24 cellular contexts compared by ENCODE assay signal in the genomic region with DNA sequence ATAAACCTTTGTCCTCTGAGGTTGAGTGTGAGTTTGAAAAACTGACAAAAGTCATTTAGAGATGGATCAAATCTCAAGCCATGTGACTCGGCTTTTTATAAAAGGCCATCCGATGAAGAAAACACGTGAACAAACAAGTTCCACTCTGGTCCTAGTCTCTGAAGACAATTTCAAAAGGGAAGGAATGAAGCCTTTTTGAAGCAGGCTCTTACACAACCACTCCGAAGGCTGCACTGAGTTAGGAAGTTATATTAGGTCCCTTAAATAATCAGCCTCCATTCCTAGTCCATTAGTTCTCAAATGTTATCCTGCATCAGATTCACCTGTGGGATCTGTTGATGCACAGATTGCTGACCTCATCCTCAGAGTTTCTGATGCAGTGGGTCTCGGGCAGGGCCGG.
A peak's percentile ranks its signal among the peaks of the same experiment; 100 is the strongest.
DNase-seq lines count a peak whose midpoint lies in the region; ATAC-seq, FAIRE-seq and TF ChIP-seq lines count a peak whose summit lies in the region.
"Had no signal": no experiment of that assay in that cellular context is flagged by ENCODE, and none has a peak within 500 bp of the region (broad histone marks: within the 10 kb centered on the region; RNA-seq: fewer than 3 reads in every experiment).

No MANE protein-coding gene starts in this region.

- H3K14ac ChIP-seq in IMR-90 (replicated peaks; ENCODE audit: low read depth, low read length) (no peak overlapping the region), H1 (ENCODE audit: insufficient read length) (no peak overlapping the region)

- TF ChIP-seq CTCF in IMR-90 (conservative IDR thresholded peaks at IDR 0.05; ENCODE audit: low read depth, low read length) (no peak), H1 (IDR thresholded peaks at IDR 0.05; ENCODE audit: control extremely low read depth in 1 of 3, insufficient read depth in 1 of 3, low read depth in 1 of 3, low read length in 3 of 3) (no peak)

- no CpG with 5 or more reads among the region's 6 CpGs for WGBS in IMR-90 (ENCODE audit: extremely low coverage in 2 of 2, insufficient read length in 1 of 2), 2 experiments
- WGBS in H1 (ENCODE audit: extremely low coverage in 1 of 2, insufficient coverage in 1 of 2, insufficient read length in 1 of 2, insufficient replicate concordance in 2 of 2, low coverage in 1 of 2, low lambda C conversion rate in 2 of 2, missing lambda C conversion rate in 1 of 2), 2 experiments: 82% methylated on average over 6 of the region's 6 CpGs; no CpG with 5 or more reads in 1 of the 2 experiments

- intact Hi-C loops in IMR-90 (cut with micrococcal nuclease): no loop called here

- dilution Hi-C loops in IMR-90 (cut with HindIII; ENCODE audit: low sequenced_read_pairs, unreplicated experiment): no loop called here

- H2BK20ac ChIP-seq in IMR-90 (ENCODE audit: low read depth, low read length) (0 out of 2 replicates have a peak overlapping the region, but pooled peaks have one; percentile 9), H1 (ENCODE audit: low read length) (no peak overlapping the region)

- no peaks in the 10 kb centered on the region for H3K27me3 ChIP-seq in IMR-90 (ENCODE audit: control insufficient read depth, insufficient read depth, low read length)
- H3K27me3 ChIP-seq in H1 (replicated peaks in 1 of 4; ENCODE audit: control insufficient read depth in 3 of 4, extremely low read depth in 1 of 4, insufficient read depth in 3 of 4, low read length in 3 of 4): no peaks in the 10 kb centered on the region
- H3K27me3 ChIP-seq: BE2C; BLaER1 treated with 17β-estradiol and CSF1 and Interleukin-3, amounts not matched to agents 10 nM and 100 nM had no signal

- no peak overlapping the region for H3K4me3 ChIP-seq in IMR-90 (ENCODE audit: insufficient read depth, low read depth, low read length)
- H3K4me3 ChIP-seq in H1 (ENCODE audit: extremely low read depth in 1 of 4, insufficient read depth in 2 of 4, low read depth in 3 of 4, low read length in 4 of 4): no peak overlapping the region
- H3K4me3 ChIP-seq: A549; BLaER1 treated with 17β-estradiol and CSF1 and Interleukin-3, amounts not matched to agents 10 nM and 100 nM; GM12878; GM23248; HAP-1 had no signal

- H3K23me2 ChIP-seq in H1 (ENCODE audit: low read depth, low read length): no peaks in the 10 kb centered on the region

- in situ Hi-C loops in IMR-90 (cut with MboI; ENCODE audit: low sequenced_read_pairs): no loop called here

- H3K9me1 ChIP-seq in IMR-90 (ENCODE audit: insufficient read depth, low read length): peaks cover 15% of the 10 kb centered on the region

- H4K8ac ChIP-seq in IMR-90 (ENCODE audit: low read depth in 2 of 2, low read length in 2 of 2): no peak overlapping the region; a peak in 1 of 4 replicates
- H4K8ac ChIP-seq in H1 (ENCODE audit: extremely low read depth, insufficient read depth, low read length): no peak overlapping the region

- no peak for TF ChIP-seq EP300 in H1 (IDR thresholded peaks at IDR 0.05; ENCODE audit: borderline replicate concordance in 1 of 2, low read depth in 2 of 2, low read length in 2 of 2)

- H3K23ac ChIP-seq in IMR-90 (ENCODE audit: low read depth, low read length) (no peak overlapping the region), H1 (ENCODE audit: insufficient read length) (no peak overlapping the region)

- TF ChIP-seq RAD21 in IMR-90 (IDR thresholded peaks at IDR 0.05; ENCODE audit: low read length) (no peak), H1 (IDR thresholded peaks at IDR 0.05 in 1 of 2, conservative IDR thresholded peaks at IDR 0.05 in 1 of 2; ENCODE audit: low read depth in 2 of 2, low read length in 2 of 2) (no peak)

- POLR2A ChIA-PET in IMR-90 (lab: Charles Lee; ENCODE audit: unreplicated experiment) (no interaction called here), H1 (lab: Charles Lee; ENCODE audit: partially characterized antibody) (no interaction called here)

- H3K4me1 ChIP-seq in IMR-90 (ENCODE audit: control insufficient read depth, insufficient read depth, low read length) (peaks cover 18% of the 10 kb centered on the region), H1 (replicated peaks in 1 of 4; ENCODE audit: control insufficient read depth in 3 of 4, insufficient read depth in 4 of 4, low read length in 3 of 4) (peaks cover 0 to 7% (median 1%) of the 10 kb centered on the region in 4 experiments; a peak in 2 of 7 replicates)
- H3K4me1 ChIP-seq: A549, BE2C, Caco-2, HAP-1 had no signal

- H3K4me2 ChIP-seq in IMR-90 (ENCODE audit: low read depth, low read length) (no peak overlapping the region), H1 (ENCODE audit: insufficient read depth in 1 of 2, low read depth in 2 of 2, low read length in 2 of 2) (no peak overlapping the region)
- H3K4me2 ChIP-seq: A549; BLaER1 treated with 17β-estradiol and CSF1 and Interleukin-3, amounts not matched to agents 10 nM and 100 nM had no signal

- H2BK15ac ChIP-seq in IMR-90 (ENCODE audit: low read depth, low read length) (peak overlapping the region; percentile 10; the same call in 1 of the 3 replicates), H1 (ENCODE audit: low read length) (no peak overlapping the region)

- H4K91ac ChIP-seq in IMR-90 (ENCODE audit: insufficient read depth, low read depth, low read length) (peak overlapping the region; percentile 29; the same call in 1 of the 2 replicates), H1 (replicated peaks; ENCODE audit: insufficient read length, low read length) (no peak overlapping the region)

- TF ChIP-seq POLR2A in IMR-90 (IDR thresholded peaks at IDR 0.05; ENCODE audit: low read depth, low read length) (no peak), H1 (IDR thresholded peaks at IDR 0.05; ENCODE audit: control extremely low read depth in 1 of 2, low read depth in 2 of 2, low read length in 2 of 2) (no peak)

- H3K9me3 ChIP-seq in IMR-90 (ENCODE audit: control insufficient read depth, insufficient read depth, low read length) (no peaks in the 10 kb centered on the region), H1 (ENCODE audit: insufficient read depth in 2 of 2, low read depth in 1 of 2, low read length in 1 of 2) (no peaks in the 10 kb centered on the region)
- H3K9me3 ChIP-seq: A549, BE2C, Caco-2, HAP-1 had no signal

- ATAC-seq in IMR-90 (ENCODE audit: low read depth): no peak
- ATAC-seq: A549, GM12878 had no signal

- H3K36me3 ChIP-seq in IMR-90 (ENCODE audit: control insufficient read depth, insufficient read depth, low read length): no peaks in the 10 kb centered on the region
- no peaks in the 10 kb centered on the region for H3K36me3 ChIP-seq in H1 (ENCODE audit: control insufficient read depth in 2 of 4, insufficient read depth in 4 of 4, low read length in 3 of 4)
- H3K36me3 ChIP-seq: BE2C; BLaER1 treated with 17β-estradiol and CSF1 and Interleukin-3, amounts not matched to agents 10 nM and 100 nM; HAP-1 had no signal

- H3K56ac ChIP-seq in IMR-90 (ENCODE audit: extremely low read depth, insufficient read depth, low read length): no peak overlapping the region
- H3K56ac ChIP-seq in H1 (replicated peaks; ENCODE audit: insufficient read length, low read depth, low read length): no peak overlapping the region

- no peak overlapping the region for H3K4ac ChIP-seq in IMR-90 (ENCODE audit: low read depth, low read length)
- H3K4ac ChIP-seq in H1 (replicated peaks; ENCODE audit: insufficient read length, low read depth, low read length): no peak overlapping the region

- H3K9ac ChIP-seq in IMR-90 (ENCODE audit: low read depth, low read length) (no peak overlapping the region), H1 (replicated peaks in 1 of 4; ENCODE audit: extremely low read depth in 1 of 4, low read depth in 3 of 4, low read length in 3 of 4) (no peak overlapping the region)
- H3K9ac ChIP-seq: BLaER1 treated with 17β-estradiol and CSF1 and Interleukin-3, amounts not matched to agents 10 nM and 100 nM; GM23248 had no signal

- peak overlapping the region; percentile 41; the same call in 1 of the 2 replicates for H2AK5ac ChIP-seq in IMR-90 (ENCODE audit: low read depth, low read length)
- H2AK5ac ChIP-seq in H1 (ENCODE audit: low read depth, low read length): no peak overlapping the region

- H4K5ac ChIP-seq in IMR-90 (ENCODE audit: low read depth, low read length) (no peak overlapping the region), H1 (ENCODE audit: insufficient read length, low read depth, low read length) (no peak overlapping the region)

- CTCF ChIA-PET in IMR-90 (lab: Yijun Ruan, JAX): no interaction called here
- CTCF ChIA-PET in H1 (lab: Charles Lee; ENCODE audit: partially characterized antibody): interaction anchor here (1.8 kb wide), 1 partner anchor 180 kb away, joined by 4 read pairs; no protein-coding TSS in a partner anchor

- H4K20me1 ChIP-seq in IMR-90 (ENCODE audit: insufficient read depth, low read length) (no peaks in the 10 kb centered on the region), H1 (replicated peaks in 1 of 2; ENCODE audit: control insufficient read depth in 1 of 2, insufficient read depth in 2 of 2, low read length in 2 of 2) (no peaks in the 10 kb centered on the region)
- H4K20me1 ChIP-seq: BLaER1 treated with 17β-estradiol and CSF1 and Interleukin-3, amounts not matched to agents 10 nM and 100 nM had no signal

- FAIRE-seq in H1 (lab: Jason Lieb, UNC): no peak
- FAIRE-seq: A549, D721Med, GM12878, GM19239, H54 had no signal

- H2BK5ac ChIP-seq in IMR-90 (ENCODE audit: low read depth, low read length, poor library complexity, severe bottlenecking): no peak overlapping the region
- H2BK5ac ChIP-seq in H1 (ENCODE audit: low read depth, low read length): no peak overlapping the region

- no peaks in the 10 kb centered on the region for H3K79me2 ChIP-seq in H1 (ENCODE audit: control insufficient read depth in 1 of 2, insufficient read depth in 2 of 2, low read length in 2 of 2)

- H3K27ac ChIP-seq in IMR-90 (ENCODE audit: insufficient read depth, low read length): no peak overlapping the region
- no peak overlapping the region for H3K27ac ChIP-seq in H1 (ENCODE audit: low read depth, low read length)
- H3K27ac ChIP-seq: 22Rv1; BLaER1 treated with 17β-estradiol and CSF1 and Interleukin-3, amounts not matched to agents 10 nM and 100 nM; GM23248 had no signal

- H3K18ac ChIP-seq in IMR-90 (ENCODE audit: low read depth, low read length): peak overlapping the region; percentile 59; the same call in 1 of the 2 replicates
- no peak overlapping the region for H3K18ac ChIP-seq in H1 (ENCODE audit: extremely low read depth, low read length)

- H2BK120ac ChIP-seq in IMR-90 (ENCODE audit: low read depth, low read length) (no peak overlapping the region), H1 (replicated peaks; ENCODE audit: low read depth, low read length) (no peak overlapping the region)

- no peak overlapping the region for H2AFZ ChIP-seq in IMR-90 (replicated peaks; ENCODE audit: low read length, poor library complexity)
- H2AFZ ChIP-seq in H1 (ENCODE audit: low read length): 0 out of 2 replicates have a peak overlapping the region, but pooled peaks have one; percentile 40
- H2AFZ ChIP-seq: GM23248 had no signal

- DNase-seq in COLO668 (lab: John Stamatoyannopoulos, UW; ENCODE audit: unreplicated experiment) (peak; percentile 15), IMR-90 (no peak), H1 (ENCODE audit: low read depth in 1 of 2, low spot score in 2 of 2) (no peak), D341Med (ENCODE audit: low spot score) (no peak), RKO (ENCODE audit: low spot score) (no peak)
- no peak for DNase-seq in activated CD4-positive, alpha-beta T cell treated with anti-CD3 and anti-CD28 coated beads, Interleukin-2, amount 50 U/mL, for 48 hours
- DNase-seq: ACHN; AML-193; BE2C; Caco-2; CD4-positive, alpha-beta memory T cell; DMS 273 treated with DMSO at 0.1 percent for 48 hours; DMS79; EL; GDM1 had no signal

- H2AK9ac ChIP-seq in IMR-90 (replicated peaks; ENCODE audit: low read depth, low read length, poor library complexity): no peak overlapping the region

- no peak overlapping the region for H2BK12ac ChIP-seq in H1 (ENCODE audit: low read depth, low read length)

- no TSS peak for BruUV-seq in IMR-90 (replicated peaks; lab: Mats Ljungman, UMichigan)

- H3K79me1 ChIP-seq in IMR-90 (ENCODE audit: low read depth in 1 of 2, low read length in 2 of 2) (no peaks in the 10 kb centered on the region), H1 (ENCODE audit: low read depth, low read length) (no peaks in the 10 kb centered on the region)
